14 cellular contexts compared by ENCODE assay signal in the genomic region with DNA sequence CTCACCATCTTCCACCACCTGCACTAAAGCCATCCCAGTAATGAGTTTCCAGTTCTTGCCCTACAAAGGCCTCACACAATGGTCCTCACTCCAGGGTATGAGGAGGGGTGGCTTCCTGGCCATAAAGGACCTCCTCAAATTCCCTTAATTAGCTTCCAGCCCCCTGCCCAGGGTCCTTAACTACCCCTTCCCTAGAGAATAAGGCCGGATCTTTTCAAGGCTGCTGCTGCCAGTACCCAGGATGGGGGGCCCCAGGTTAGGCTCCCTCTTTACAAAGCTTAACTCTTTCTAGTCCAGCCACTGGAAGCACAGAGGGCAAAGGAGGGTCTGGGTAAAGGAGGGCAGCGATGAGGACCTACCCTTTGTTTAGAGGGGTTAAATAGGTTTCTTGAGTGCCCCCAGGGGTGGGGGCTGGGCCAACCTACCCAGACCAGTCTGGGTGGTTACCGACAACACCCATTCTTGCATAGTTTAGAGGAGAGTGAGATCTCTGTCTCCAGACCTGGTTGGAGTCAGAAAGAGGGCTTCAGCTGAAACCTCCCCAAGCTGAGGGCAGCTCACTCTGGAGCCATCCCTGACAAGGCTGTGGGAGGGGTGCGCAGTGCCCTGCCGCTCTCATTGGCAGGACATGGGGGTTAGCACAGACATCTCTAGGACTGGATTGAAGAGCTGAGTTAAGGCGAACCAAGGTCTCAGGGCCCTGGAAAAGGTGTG. TPM values are rescaled to one million over a fixed set of nuclear protein-coding genes. Genes with fewer than 3 reads are reported as not detected.
A peak's percentile ranks its signal among the peaks of the same experiment; 100 is the strongest.
DNase-seq lines count a peak whose midpoint lies in the region; ATAC-seq, FAIRE-seq and TF ChIP-seq lines count a peak whose summit lies in the region.
"Had no signal": no experiment of that assay in that cellular context is flagged by ENCODE, and none has a peak within 500 bp of the region (broad histone marks: within the 10 kb centered on the region; RNA-seq: fewer than 3 reads in every experiment).

No MANE protein-coding gene starts in this region.

- TF ChIP-seq POLR2A in gastrocnemius medialis (IDR thresholded peaks at IDR 0.05) = no peak

- no peak for ATAC-seq in HG03175 (IDR thresholded peaks at IDR 0.05; ENCODE audit: unreplicated experiment)
- no peak for ATAC-seq in gastrocnemius medialis
- ATAC-seq in HG03196 (IDR thresholded peaks at IDR 0.05; ENCODE audit: unreplicated experiment) = no peak

- H3K4me3 Mint-ChIP-seq in neural crest cell = peak overlapping the region; percentile 62

- H3K27me3 Mint-ChIP-seq in neural crest cell (ENCODE audit: low read depth) = peaks cover 20% of the 10 kb centered on the region

- H3K27ac ChIP-seq in WERI-Rb-1 (peak overlapping the region; percentile 53), gastrocnemius medialis (no peak overlapping the region)
- H3K27ac ChIP-seq: C4-2B, right atrium auricular region had no signal

- peak; percentile 23 for FAIRE-seq in G401.6 (lab: Jason Lieb, UNC)
- FAIRE-seq: colon had no signal

- no peak overlapping the region for H3K27ac Mint-ChIP-seq in neural crest cell (ENCODE audit: unreplicated experiment)

- H3K4me3 ChIP-seq in WERI-Rb-1 (ENCODE audit: low read depth, low read length) = no peak overlapping the region
- H3K4me3 ChIP-seq in fibroblast of pulmonary artery (replicated peaks; ENCODE audit: low read depth, low read length) = peak overlapping the region; percentile 45
- H3K4me3 ChIP-seq in gastrocnemius medialis = no peak overlapping the region

- no peaks in the 10 kb centered on the region for H3K36me3 ChIP-seq in WERI-Rb-1
- H3K36me3 ChIP-seq in gastrocnemius medialis = no peaks in the 10 kb centered on the region
- H3K36me3 ChIP-seq: right atrium auricular region had no signal

- H3K36me3 Mint-ChIP-seq in neural crest cell (ENCODE audit: low read depth) = no peaks in the 10 kb centered on the region
- H3K36me3 Mint-ChIP-seq: activated naive CD4-positive, alpha-beta T cell treated with anti-CD3 and anti-CD28 coated beads, Interleukin-2, amount 50 U/mL, for 72 hours had no signal

- in situ Hi-C loops in gastrocnemius medialis (cut with MboI; ENCODE audit: low sequenced_read_pairs in 4 of 4) = no loop called here

- peaks cover 14% of the 10 kb centered on the region for H3K27me3 ChIP-seq in WERI-Rb-1 (ENCODE audit: insufficient read depth, low read depth, severe bottlenecking)
- peaks cover 12 to 19% (median 18%) of the 10 kb centered on the region in 3 donors for H3K27me3 ChIP-seq in gastrocnemius medialis

- TF ChIP-seq CTCF in WERI-Rb-1 (IDR thresholded peaks at IDR 0.05; ENCODE audit: low read depth, low read length) (no peak), fibroblast of pulmonary artery (IDR thresholded peaks at IDR 0.05; ENCODE audit: low read length, missing control alignments) (no peak), neural crest cell (conservative IDR thresholded peaks at IDR 0.05) (no peak), gastrocnemius medialis (IDR thresholded peaks at IDR 0.05 in 4 of 5, conservative IDR thresholded peaks at IDR 0.05 in 1 of 5) (no peak)

- DNase-seq in WERI-Rb-1 (no peak), fibroblast of pulmonary artery (ENCODE audit: low read depth) (no peak), neural crest cell (ENCODE audit: low read depth, low spot score) (no peak), DMS 273 (lab: John Stamatoyannopoulos, UW; ENCODE audit: unreplicated experiment) (no peak), gastrocnemius medialis (no peak)
- DNase-seq: T-helper 2 cell had no signal

- peaks cover 90% of the 10 kb centered on the region for H3K4me1 Mint-ChIP-seq in neural crest cell

- H3K9me3 Mint-ChIP-seq in neural crest cell = no peaks in the 10 kb centered on the region
- H3K9me3 Mint-ChIP-seq: activated naive CD4-positive, alpha-beta T cell treated with anti-CD3 and anti-CD28 coated beads, Interleukin-2, amount 50 U/mL, for 72 hours had no signal

- intact Hi-C loops in gastrocnemius medialis (cut with DNase I; ENCODE audit: low total_unique reads) = no loop called here

- peaks cover 3 to 17% of the 10 kb centered on the region in 2 donors for H3K4me1 ChIP-seq in gastrocnemius medialis

- H3K9me3 ChIP-seq in WERI-Rb-1 (ENCODE audit: severe bottlenecking) (no peaks in the 10 kb centered on the region), gastrocnemius medialis (no peaks in the 10 kb centered on the region)
- H3K9me3 ChIP-seq: right atrium auricular region had no signal

RNA-seq across cellular contexts. Expression of a gene that starts 7.1 kb away (rescaled TPM):
- total RNA-seq in neural crest cell (3.8 and 3.9 TPM in 2 replicates), gastrocnemius medialis (not detected)
- total RNA-seq: mesenteric fat pad had no signal

RNA-seq across cellular contexts. Expression of a gene that starts 26.8 kb away (rescaled TPM):
- total RNA-seq in neural crest cell = 10.2 and 10.7 TPM in 2 replicates
- not detected for total RNA-seq in gastrocnemius medialis
- total RNA-seq: mesenteric fat pad, right atrium auricular region had no signal

RNA-seq across cellular contexts. Expression of a gene that starts 55.8 kb away (rescaled TPM):
- total RNA-seq in neural crest cell = 26.4 and 30.8 TPM in 2 replicates
- total RNA-seq in gastrocnemius medialis = 1 to 10 TPM; 1.2 to 4.6 (median 1.5) TPM

Comparison
In these comparisons a context has a peak if more than half of its experiments do, and no peak if none do; other contexts are left out.
1. RNA of a gene that starts 26.8 kb away (total RNA-seq): 10.2 to 10.7 TPM in neural crest cell; not detected in gastrocnemius medialis; every median in the first group is over 10 times any median in the second.